Comparison of ENCODE assay signal across 13 cellular contexts in genomic region chr13:92767468-92767867, GRCh38.
"Had no signal": no experiment of that assay in that cellular context is flagged by ENCODE, and none has a peak within 500 bp of the region (broad histone marks: within the 10 kb centered on the region; RNA-seq: fewer than 3 reads in every experiment).

No MANE protein-coding gene starts in this region.

- H3K36me3 ChIP-seq: sigmoid colon had no signal

- H3K27me3 ChIP-seq: hepatocyte, sigmoid colon, testis had no signal

- DNase-seq: activated CD4-positive, alpha-beta T cell treated with anti-CD3 and anti-CD28 coated beads, Interleukin-2, amount 50 U/mL, for 4 hours; activated effector memory CD4-positive, alpha-beta T cell treated with Interleukin-2 at 50 U/mL for 16 hours; activated T-cell treated with anti-CD3 and anti-CD28 coated beads, Interleukin-2, amount 50 U/mL, for 24 hours; amygdala; cerebellar nuclear complex; kidney; left ventricle myocardium superior; sigmoid colon; stimulated activated CD4-positive, alpha-beta T cell treated with anti-CD3 and anti-CD28 coated beads, Interleukin-4, amount 100 ng/mL, for 1 hour; stimulated activated naive CD8-positive, alpha-beta T cell treated with anti-CD3 and anti-CD28 coated beads, Interleukin-15, amount 100 ng/mL, for 72 hours; testis had no signal

- H3K4me1 ChIP-seq: sigmoid colon, testis had no signal

- H3K4me2 ChIP-seq: hepatocyte had no signal

- H3K9me3 ChIP-seq: testis had no signal

- H2AFZ ChIP-seq: hepatocyte had no signal

- ATAC-seq: activated CD4-positive, CD25-positive, alpha-beta regulatory T cell treated with anti-CD3 and anti-CD28 coated beads, Interleukin-2, amount 50 U/mL, for 24 hours; left ventricle myocardium superior; stimulated activated naive CD8-positive, alpha-beta T cell treated with anti-CD3 and anti-CD28 coated beads, Interleukin-15, amount 100 ng/mL, for 72 hours had no signal

- H3K79me2 ChIP-seq: hepatocyte had no signal

- H3K4me3 ChIP-seq: hepatocyte, sigmoid colon, testis had no signal

- H3K27ac ChIP-seq: hepatocyte, sigmoid colon, testis had no signal
